Comparison of ENCODE assay signal across 23 cellular contexts in the genomic region with DNA sequence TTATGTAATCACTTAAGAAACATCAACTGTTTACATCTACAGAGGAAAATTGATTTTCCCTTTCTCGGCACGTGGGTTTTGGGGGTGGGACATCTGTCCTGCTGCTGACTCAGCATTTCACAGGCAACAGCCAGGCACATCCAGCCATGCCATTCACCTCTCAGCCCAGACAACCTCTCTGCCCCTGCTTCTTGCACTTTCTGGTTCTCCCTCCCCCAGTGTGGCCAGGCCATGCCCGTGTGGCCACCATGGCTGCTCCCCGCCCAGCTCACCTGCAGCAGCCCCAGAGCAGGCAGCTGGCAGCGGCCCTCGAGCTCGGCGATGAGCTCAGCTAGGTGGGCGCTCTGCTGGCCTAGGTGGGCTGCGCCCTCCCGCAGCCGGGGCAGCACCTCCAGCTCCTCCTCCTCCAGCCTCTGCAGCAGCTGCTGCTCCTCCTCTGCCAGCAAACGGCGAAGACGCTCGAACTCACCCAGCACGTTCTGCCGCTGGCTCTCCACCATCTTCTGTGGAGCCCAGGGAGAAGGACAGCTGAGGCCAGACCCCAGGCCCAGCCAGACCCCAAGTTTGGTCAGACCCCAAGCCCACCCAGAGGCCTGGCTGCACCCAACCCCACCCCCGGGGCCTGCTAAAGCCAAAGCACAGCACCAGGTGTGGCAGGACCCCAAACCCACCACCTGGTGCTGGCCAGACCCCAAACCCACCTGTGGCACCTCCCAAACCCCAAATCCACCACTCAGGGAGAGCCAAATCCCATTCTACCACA. TPM values are rescaled to one million over a fixed set of nuclear protein-coding genes. Genes with fewer than 3 reads are reported as not detected.
DNase-seq lines count a peak whose midpoint lies in the region; ATAC-seq, FAIRE-seq and TF ChIP-seq lines count a peak whose summit lies in the region.
"Had no signal": no experiment of that assay in that cellular context is flagged by ENCODE, and none has a peak within 500 bp of the region (broad histone marks: within the 10 kb centered on the region; RNA-seq: fewer than 3 reads in every experiment).

No MANE protein-coding gene starts in this region.

- no peak for FAIRE-seq in K562 (lab: Jason Lieb, UNC)
- FAIRE-seq: D721Med, urothelium cell line had no signal

- no peak overlapping the region for H3K23ac ChIP-seq in mesenchymal stem cell (ENCODE audit: low read length in 2 of 2)

- no peaks in the 10 kb centered on the region for H3K9me3 Mint-ChIP-seq in activated naive CD4-positive, alpha-beta T cell treated with anti-CD3 and anti-CD28 coated beads, Interleukin-2, amount 50 U/mL, for 72 hours

- no peak for TF ChIP-seq EP300 in K562 (IDR thresholded peaks at IDR 0.05; ENCODE audit: low read length)

- peaks cover 39% of the 10 kb centered on the region for H4K20me1 ChIP-seq in K562 (replicated peaks; ENCODE audit: control insufficient read depth, insufficient read depth, low read length)

- CTCF ChIA-PET in K562 (lab: Yijun Ruan, JAX; ENCODE audit: low intra/inter-chr PET ratio): no interaction called here

- H3K79me1 ChIP-seq in mesenchymal stem cell (replicated peaks; ENCODE audit: low read length, poor library complexity, severe bottlenecking): peaks cover 61% of the 10 kb centered on the region

- peak in 1 of 2 donors; percentile 35 for DNase-seq in activated naive CD4-positive, alpha-beta T cell treated with anti-CD3 and anti-CD28 coated beads, Interleukin-2, amount 50 U/mL, for 72 hours (ENCODE audit: low spot score in 2 of 2)
- DNase-seq in activated naive CD4-positive, alpha-beta T cell treated with Interleukin-2 at 50 U/mL for 16 hours: no peak
- DNase-seq in K562 (ENCODE audit: extremely low read depth in 1 of 4, low spot score in 3 of 4) (no peak), mesenchymal stem cell (no peak), upper lobe of right lung (peak; percentile 49), OCI-M1 (lab: John Stamatoyannopoulos, UW) (no peak), occipital lobe (lab: John Stamatoyannopoulos, UW) (no peak)
- DNase-seq in stimulated activated CD8-positive, alpha-beta memory T cell treated with anti-CD3 and anti-CD28 coated beads, Interleukin-4, amount 100 ng/mL, for 48 hours: no peak
- DNase-seq: activated CD4-positive, alpha-beta T cell treated with anti-CD3 and anti-CD28 coated beads for 36 hours; amygdala; NCI-H1417; NCI-H2107; NCI-H510A treated with DMSO at 0.1 percent for 48 hours had no signal

- in situ Hi-C loops in K562 (cut with MboI): no loop called here

- H4K8ac ChIP-seq in mesenchymal stem cell (ENCODE audit: low read length): peak overlapping the region; percentile 27

- TF ChIP-seq RAD21 in K562 (CRISPR knock-in tag; conservative IDR thresholded peaks at IDR 0.05 in 1 of 2, IDR thresholded peaks at IDR 0.05 in 1 of 2): no peak

- TF ChIP-seq POLR2A in K562 (conservative IDR thresholded peaks at IDR 0.05): no peak

- H3K27ac ChIP-seq in K562 (ENCODE audit: extremely low read depth, low read depth, low read length): no peak overlapping the region
- H3K27ac ChIP-seq in mesenchymal stem cell (ENCODE audit: low read length, poor library complexity, severe bottlenecking): no peak overlapping the region
- no peak overlapping the region for H3K27ac ChIP-seq in upper lobe of right lung
- H3K27ac ChIP-seq: BLaER1, cardiac muscle cell, esophagus muscularis mucosa, right atrium auricular region had no signal

- peaks cover 57% of the 10 kb centered on the region for H3K79me2 ChIP-seq in K562 (ENCODE audit: control insufficient read depth, insufficient read depth, low read length)

- POLR2A ChIA-PET in K562 (lab: Yijun Ruan, JAX): interaction anchor here (0.5 kb wide), 1 partner anchor 30 kb away, joined by 3 read pairs; no protein-coding TSS in a partner anchor

- H3K14ac ChIP-seq in mesenchymal stem cell (ENCODE audit: low read length in 2 of 2): no peak overlapping the region

- no peak overlapping the region for H2BK12ac ChIP-seq in mesenchymal stem cell (ENCODE audit: low read length in 2 of 2)

- peak overlapping the region; percentile 49 to 91 for H3K27ac Mint-ChIP-seq in activated naive CD4-positive, alpha-beta T cell treated with anti-CD3 and anti-CD28 coated beads, Interleukin-2, amount 50 U/mL, for 72 hours
- H3K27ac Mint-ChIP-seq: activated CD4-positive, alpha-beta T cell treated with anti-CD3 and anti-CD28 coated beads for 36 hours had no signal

- ATAC-seq in activated naive CD4-positive, alpha-beta T cell treated with anti-CD3 and anti-CD28 coated beads, Interleukin-2, amount 50 U/mL, for 72 hours: no peak
- ATAC-seq in K562 (no peak), upper lobe of right lung (no peak)
- ATAC-seq: activated CD4-positive, alpha-beta T cell treated with anti-CD3 and anti-CD28 coated beads for 36 hours; left lobe of liver had no signal

- H2BK5ac ChIP-seq in mesenchymal stem cell (ENCODE audit: low read depth, low read length, poor library complexity, severe bottlenecking): no peak overlapping the region

- H3K4me2 ChIP-seq in K562 (ENCODE audit: insufficient read depth, low read length): no peak overlapping the region
- no peak overlapping the region for H3K4me2 ChIP-seq in mesenchymal stem cell (ENCODE audit: low read length, poor library complexity, severe bottlenecking)
- H3K4me2 ChIP-seq: BLaER1 had no signal

- H2AFZ ChIP-seq in K562 (ENCODE audit: low read depth, low read length): no peak overlapping the region
- H2AFZ ChIP-seq in mesenchymal stem cell (ENCODE audit: low read depth, low read length): no peak overlapping the region

- intact Hi-C loops in K562 (cut with micrococcal nuclease) (no loop called here), upper lobe of right lung (cut with DNase I) (no loop called here)

- no peak overlapping the region for H2AK5ac ChIP-seq in mesenchymal stem cell (ENCODE audit: low read length, severe bottlenecking)

- H3K36me3 ChIP-seq in K562 (ENCODE audit: control insufficient read depth, insufficient read depth, low read length): peaks cover 95% of the 10 kb centered on the region
- H3K36me3 ChIP-seq in mesenchymal stem cell (ENCODE audit: control insufficient read depth in 1 of 2, insufficient read depth in 2 of 2, low read depth in 1 of 2, low read length in 2 of 2): peaks cover 37 to 74% of the 10 kb centered on the region in 2 experiments
- H3K36me3 ChIP-seq in upper lobe of right lung: peaks cover 54% of the 10 kb centered on the region

- no TSS peak for BruUV-seq in K562 (replicated peaks; lab: Mats Ljungman, UMichigan)

- H3K9ac ChIP-seq in K562 (ENCODE audit: insufficient read depth in 1 of 2, low read depth in 2 of 2, low read length in 2 of 2) (peak overlapping the region in 1 of 2 experiments; percentile 65; a peak in 1 of 4 replicates), mesenchymal stem cell (ENCODE audit: low read length) (no peak overlapping the region)
- H3K9ac ChIP-seq: BLaER1 had no signal

- H3K27me3 ChIP-seq in K562 (ENCODE audit: control insufficient read depth in 2 of 2, insufficient read depth in 2 of 2, low read length in 2 of 2) (no peaks in the 10 kb centered on the region), mesenchymal stem cell (ENCODE audit: control insufficient read depth in 1 of 2, insufficient read depth in 1 of 2, low read length in 2 of 2) (no peaks in the 10 kb centered on the region), upper lobe of right lung (no peaks in the 10 kb centered on the region)
- H3K27me3 ChIP-seq: BLaER1, cardiac muscle cell, esophagus muscularis mucosa, right atrium auricular region had no signal

- H3K4ac ChIP-seq in mesenchymal stem cell (ENCODE audit: low read depth in 1 of 2, low read length in 2 of 2): no peak overlapping the region

- H2BK15ac ChIP-seq in mesenchymal stem cell (ENCODE audit: low read depth, poor library complexity, severe bottlenecking): no peak overlapping the region

- H3K9me3 ChIP-seq in K562 (replicated peaks; ENCODE audit: control insufficient read depth, insufficient read depth, low read depth, low read length) (no peaks in the 10 kb centered on the region), mesenchymal stem cell (ENCODE audit: control insufficient read depth, low read length) (no peaks in the 10 kb centered on the region), upper lobe of right lung (no peaks in the 10 kb centered on the region)
- H3K9me3 ChIP-seq: BLaER1, esophagus muscularis mucosa, HAP-1, right atrium auricular region had no signal

- 86% methylated on average over 16 of the region's 19 CpGs for WGBS in K562 (ENCODE audit: insufficient coverage, low coverage, missing lambda C conversion rate)
- 94% methylated on average over 19 of the region's 19 CpGs for WGBS in mesenchymal stem cell

- H3K4me1 ChIP-seq in K562 (replicated peaks in 1 of 2; ENCODE audit: control insufficient read depth in 2 of 2, insufficient read depth in 2 of 2, low read length in 2 of 2) (peaks cover 28 to 56% of the 10 kb centered on the region in 2 experiments), mesenchymal stem cell (ENCODE audit: control insufficient read depth, insufficient read depth, low read depth, low read length) (peaks cover 20% of the 10 kb centered on the region), upper lobe of right lung (peaks cover 28% of the 10 kb centered on the region)

- peaks cover 17% of the 10 kb centered on the region for H3K9me1 ChIP-seq in K562 (ENCODE audit: control insufficient read depth, insufficient read depth, low read length)

- H3K36me3 Mint-ChIP-seq in activated naive CD4-positive, alpha-beta T cell treated with anti-CD3 and anti-CD28 coated beads, Interleukin-2, amount 50 U/mL, for 72 hours: peaks cover 10 to 35% of the 10 kb centered on the region in 2 donors

- H3K18ac ChIP-seq in mesenchymal stem cell (ENCODE audit: low read depth in 1 of 2, low read length in 2 of 2): no peak overlapping the region

- TF ChIP-seq CTCF in K562 (IDR thresholded peaks at IDR 0.05 in 2 of 3, conservative IDR thresholded peaks at IDR 0.05 in 1 of 3; ENCODE audit: insufficient read depth in 2 of 3, low read depth in 1 of 3, low read length in 3 of 3) (no peak), upper lobe of right lung (IDR thresholded peaks at IDR 0.05) (no peak)

- H2BK120ac ChIP-seq in mesenchymal stem cell (ENCODE audit: low read depth, low read length): no peak overlapping the region

- no peak overlapping the region for H3K4me3 ChIP-seq in K562
- H3K4me3 ChIP-seq in mesenchymal stem cell (ENCODE audit: insufficient read depth in 1 of 2, low read depth in 1 of 2, low read length in 2 of 2): no peak overlapping the region
- H3K4me3 ChIP-seq in upper lobe of right lung: no peak overlapping the region
- H3K4me3 ChIP-seq: BLaER1, cardiac muscle cell, esophagus muscularis mucosa, HAP-1, right atrium auricular region had no signal

- H4K91ac ChIP-seq in mesenchymal stem cell (ENCODE audit: low read length): peak overlapping the region; percentile 34

RNA-seq across cellular contexts. Expression of a gene that starts 5.8 kb away (rescaled TPM):
- 10 to 100 TPM; 43.3 to 43.6 TPM for total RNA-seq in activated naive CD4-positive, alpha-beta T cell treated with anti-CD3 and anti-CD28 coated beads, Interleukin-2, amount 50 U/mL, for 72 hours
- total RNA-seq in K562 (2011; cell fraction: chromatin; rRNA removed; ENCODE audit: low replicate concordance): 106 and 219 TPM in 2 replicates
- 114 and 116 TPM in 2 replicates for total RNA-seq in K562 (2011; cell fraction: nucleolus; rRNA removed)
- total RNA-seq in K562 (2011; cell fraction: nucleoplasm; rRNA removed): 107 and 126 TPM in 2 replicates
- total RNA-seq in K562 (2014; rRNA removed) (45.1 and 49.1 TPM in 2 replicates), K562 (2014; rRNA removed; fragmentation: Illumina TruSeq; extraction: Trizol) (14.8 and 18.0 TPM in 2 replicates), K562 (2015; rRNA removed; fragmentation: Illumina TruSeq; extraction: Trizol) (29.7 and 29.8 TPM in 2 replicates), K562 (2021) (64.3 and 66.8 TPM in 2 replicates), upper lobe of right lung (22.8 TPM), occipital lobe (10.9 TPM)
- polyA plus RNA-seq in K562 (2011; rRNA removed) (17.5 and 26.5 TPM in 2 replicates), K562 (2014; fragmentation: Illumina TruSeq; extraction: Trizol) (33.7 and 35.0 TPM in 2 replicates), K562 (2014; fragmentation: Nextera tagmentation; extraction: Ambion mirVana) (1 to 10 TPM; 3.6 to 3.8 TPM), K562 (2014; rRNA removed) (34.4 and 43.0 TPM in 2 replicates)
- 15.7 and 25.5 TPM in 2 replicates for polyA plus RNA-seq in K562 (2011; cell fraction: cytosol; rRNA removed)
- polyA plus RNA-seq in K562 (2011; cell fraction: nucleus; rRNA removed): 67.6 and 116 TPM in 2 replicates
- 33.4 and 43.7 TPM in 2 replicates for polyA plus RNA-seq in K562 (2012)
- 24.4 and 25.6 TPM in 2 replicates for polyA minus RNA-seq in K562 (2011; rRNA and poly(A)+ RNA removed)
- polyA minus RNA-seq in K562 (2011; cell fraction: cytosol; rRNA and poly(A)+ RNA removed): 22.2 and 23.9 TPM in 2 replicates
- 42.0 and 46.8 TPM in 2 replicates for polyA minus RNA-seq in K562 (2011; cell fraction: nucleus; rRNA and poly(A)+ RNA removed)
- 16.3 TPM for polyA plus RNA-seq in mesenchymal stem cell (2013, experiment 1 of 2)
- polyA plus RNA-seq in mesenchymal stem cell (2013, experiment 2 of 2): 15.1 TPM

RNA-seq across cellular contexts. Expression of a gene that starts 15.8 kb away (rescaled TPM):
- 1 to 10 TPM in 1 of 2 donors, under 1 TPM in 1; 0.91 to 2.4 TPM for total RNA-seq in activated naive CD4-positive, alpha-beta T cell treated with anti-CD3 and anti-CD28 coated beads, Interleukin-2, amount 50 U/mL, for 72 hours
- not detected in 2 replicates for total RNA-seq in K562 (2011; cell fraction: chromatin; rRNA removed; ENCODE audit: low replicate concordance)
- total RNA-seq in K562 (2011; cell fraction: nucleolus; rRNA removed): 0.26 TPM in 1 of 2 replicates, not detected in the other
- not detected in 2 replicates for total RNA-seq in K562 (2011; cell fraction: nucleoplasm; rRNA removed)
- total RNA-seq in K562 (2014; rRNA removed): not detected in 2 replicates
- total RNA-seq in K562 (2014; rRNA removed; fragmentation: Illumina TruSeq; extraction: Trizol): not detected in 2 replicates
- not detected in 2 replicates for total RNA-seq in K562 (2015; rRNA removed; fragmentation: Illumina TruSeq; extraction: Trizol)
- not detected in 2 replicates for total RNA-seq in K562 (2021)
- not detected in 2 replicates for polyA plus RNA-seq in K562 (2011; rRNA removed)
- polyA plus RNA-seq in K562 (2011; cell fraction: cytosol; rRNA removed): not detected in 2 replicates
- 0.07 TPM in 1 of 2 replicates, not detected in the other for polyA plus RNA-seq in K562 (2011; cell fraction: nucleus; rRNA removed)
- polyA plus RNA-seq in K562 (2012): 0.35 and 0.83 TPM in 2 replicates
- not detected in 2 replicates for polyA plus RNA-seq in K562 (2014; fragmentation: Illumina TruSeq; extraction: Trizol)
- polyA plus RNA-seq in K562 (2014; fragmentation: Nextera tagmentation; extraction: Ambion mirVana): not detected
- polyA plus RNA-seq in K562 (2014; rRNA removed): not detected in 2 replicates
- polyA minus RNA-seq in K562 (2011; rRNA and poly(A)+ RNA removed): not detected in 2 replicates
- not detected in 2 replicates for polyA minus RNA-seq in K562 (2011; cell fraction: cytosol; rRNA and poly(A)+ RNA removed)
- not detected in 2 replicates for polyA minus RNA-seq in K562 (2011; cell fraction: nucleus; rRNA and poly(A)+ RNA removed)
- 1.9 TPM for polyA plus RNA-seq in mesenchymal stem cell (2013, experiment 1 of 2)
- polyA plus RNA-seq in mesenchymal stem cell (2013, experiment 2 of 2): 1.7 TPM
- 2.6 TPM for total RNA-seq in upper lobe of right lung
- 0.78 TPM for total RNA-seq in occipital lobe
- total RNA-seq: esophagus muscularis mucosa, glomerular endothelial cell, left lobe of liver, right atrium auricular region, RPMI7951 had no signal
